In genomic region chr6:145370559-145370958, GRCh38 we compare ENCODE assay signal across 32 cellular contexts.
"Had no signal": no experiment of that assay in that cellular context is flagged by ENCODE, and none has a peak within 500 bp of the region (broad histone marks: within the 10 kb centered on the region; RNA-seq: fewer than 3 reads in every experiment).

No MANE protein-coding gene starts in this region.

- H3K9me3 Mint-ChIP-seq: activated CD4-positive, alpha-beta memory T cell treated with anti-CD3 and anti-CD28 coated beads for 36 hours; activated CD4-positive, alpha-beta T cell treated with anti-CD3 and anti-CD28 coated beads, Interleukin-2, amount 10 ng/mL, durations not matched to agents 24 days and 14 days; activated naive CD4-positive, alpha-beta T cell treated with anti-CD3 and anti-CD28 coated beads for 36 hours; activated naive CD8-positive, alpha-beta T cell treated with anti-CD3 and anti-CD28 coated beads, Interleukin-2, amount 10 ng/mL, durations not matched to agents 7 days and 5 days; activated T-helper 1 cell treated with anti-CD3 and anti-CD28 coated beads, Interleukin-12 subunit alpha, Interleukin-12 subunit beta, Interleukin-2, Interleukin-4 antibody, amounts not matched to agents 30 ng/mL and 10 ng/mL and 1 ng/mL, durations not matched to agents 14 hours and 24 hours and 36 hours; activated T-helper 2 cell treated with anti-CD3 and anti-CD28 coated beads, Interferon-gamma antibody, Interleukin-2, Interleukin-4, amounts not matched to agents 10 μg/mL and 5 μg/mL and 100 μg/mL, durations not matched to agents 14 hours and 24 hours and 36 hours had no signal

- H3K4me3 ChIP-seq: coronary artery, dorsolateral prefrontal cortex, esophagus muscularis mucosa, gastroesophageal sphincter, heart right ventricle, hepatocyte had no signal

- H3K9me3 ChIP-seq: esophagus muscularis mucosa, gastroesophageal sphincter, heart right ventricle had no signal

- H3K27me3 Mint-ChIP-seq: activated CD4-positive, alpha-beta memory T cell treated with anti-CD3 and anti-CD28 coated beads for 36 hours; activated CD4-positive, alpha-beta T cell treated with anti-CD3 and anti-CD28 coated beads for 36 hours; activated CD4-positive, alpha-beta T cell treated with anti-CD3 and anti-CD28 coated beads, Interleukin-2, amount 10 ng/mL, durations not matched to agents 24 days and 14 days; activated CD8-positive, alpha-beta memory T cell treated with anti-CD3 and anti-CD28 coated beads, Interleukin-2, amount 10 ng/mL, durations not matched to agents 7 days and 5 days; activated naive CD4-positive, alpha-beta T cell treated with anti-CD3 and anti-CD28 coated beads, Interleukin-2, amount 50 U/mL, for 24 hours; activated naive CD8-positive, alpha-beta T cell treated with anti-CD3 and anti-CD28 coated beads, Interleukin-2, amount 10 ng/mL, durations not matched to agents 7 days and 5 days; central memory CD8-positive, alpha-beta T cell; dendritic cell treated with granulocyte-macrophage colony-stimulating factor and Interleukin-4, amounts not matched to agents 40 ng/mL and 50 ng/mL, for 4 days had no signal

- H3K4me1 ChIP-seq: foreskin keratinocyte, gastroesophageal sphincter had no signal

- H3K4me1 Mint-ChIP-seq: activated CD4-positive, alpha-beta T cell treated with anti-CD3 and anti-CD28 coated beads, Interleukin-2, amount 10 ng/mL, durations not matched to agents 24 days and 14 days; activated naive CD4-positive, alpha-beta T cell treated with anti-CD3 and anti-CD28 coated beads, Interleukin-2, amount 50 U/mL, for 24 hours; activated naive CD8-positive, alpha-beta T cell treated with anti-CD3 and anti-CD28 coated beads, Interleukin-2, amount 10 ng/mL, durations not matched to agents 7 days and 5 days had no signal

- H3K36me3 Mint-ChIP-seq: activated CD4-positive, alpha-beta memory T cell treated with anti-CD3 and anti-CD28 coated beads for 36 hours; activated CD8-positive, alpha-beta memory T cell treated with anti-CD3 and anti-CD28 coated beads, Interleukin-2, amount 10 ng/mL, durations not matched to agents 7 days and 5 days; activated naive CD4-positive, alpha-beta T cell treated with anti-CD3 and anti-CD28 coated beads, Interleukin-2, amount 50 U/mL, for 24 hours; activated naive CD8-positive, alpha-beta T cell treated with anti-CD3 and anti-CD28 coated beads, Interleukin-2, amount 10 ng/mL, durations not matched to agents 7 days and 5 days had no signal

- H3K79me2 ChIP-seq: hepatocyte had no signal

- H3K27ac ChIP-seq: brain microvascular endothelial cell, coronary artery, dorsolateral prefrontal cortex, esophagus muscularis mucosa, foreskin keratinocyte, gastroesophageal sphincter, heart right ventricle, hepatocyte, WERI-Rb-1 had no signal

- H3K36me3 ChIP-seq: brain microvascular endothelial cell, esophagus muscularis mucosa, gastroesophageal sphincter, heart right ventricle, WERI-Rb-1 had no signal

- H3K27me3 ChIP-seq: brain microvascular endothelial cell, dorsolateral prefrontal cortex, esophagus muscularis mucosa, foreskin keratinocyte, gastroesophageal sphincter, heart right ventricle, hepatocyte had no signal

- H2AFZ ChIP-seq: hepatocyte had no signal

- H3K4me3 Mint-ChIP-seq: activated CD4-positive, alpha-beta memory T cell treated with anti-CD3 and anti-CD28 coated beads for 36 hours; activated CD4-positive, alpha-beta T cell treated with anti-CD3 and anti-CD28 coated beads for 36 hours; activated CD4-positive, alpha-beta T cell treated with anti-CD3 and anti-CD28 coated beads, Interleukin-2, amount 10 ng/mL, durations not matched to agents 24 days and 14 days; activated CD8-positive, alpha-beta memory T cell treated with anti-CD3 and anti-CD28 coated beads, Interleukin-2, amount 10 ng/mL, durations not matched to agents 7 days and 5 days; activated CD8-positive, alpha-beta T cell treated with anti-CD3 and anti-CD28 coated beads, Interleukin-2, amount 10 ng/mL, durations not matched to agents 7 days and 5 days; activated naive CD4-positive, alpha-beta T cell treated with anti-CD3 and anti-CD28 coated beads for 36 hours; activated naive CD4-positive, alpha-beta T cell treated with anti-CD3 and anti-CD28 coated beads, Interleukin-2, amount 50 U/mL, for 24 hours; activated naive CD8-positive, alpha-beta T cell treated with anti-CD3 and anti-CD28 coated beads, Interleukin-2, amount 10 ng/mL, durations not matched to agents 7 days and 5 days; activated T-helper 1 cell treated with anti-CD3 and anti-CD28 coated beads, Interleukin-12 subunit alpha, Interleukin-12 subunit beta, Interleukin-2, Interleukin-4 antibody, amounts not matched to agents 30 ng/mL and 10 ng/mL and 1 ng/mL, durations not matched to agents 14 hours and 24 hours and 36 hours; central memory CD8-positive, alpha-beta T cell; dendritic cell treated with granulocyte-macrophage colony-stimulating factor and Interleukin-4, amounts not matched to agents 40 ng/mL and 50 ng/mL, for 4 days had no signal

- DNase-seq: activated CD4-positive, alpha-beta memory T cell treated with anti-CD3 and anti-CD28 coated beads for 36 hours; activated CD4-positive, alpha-beta T cell treated with anti-CD3 and anti-CD28 coated beads for 36 hours; activated CD4-positive, alpha-beta T cell treated with anti-CD3 and anti-CD28 coated beads, Interleukin-2, amount 10 ng/mL, durations not matched to agents 24 days and 14 days; activated CD4-positive, CD25-positive, alpha-beta regulatory T cell; activated CD4-positive, CD25-positive, alpha-beta regulatory T cell treated with anti-CD3 and anti-CD28 coated beads, Interleukin-2, amount 50 U/mL, for 72 hours; activated CD8-positive, alpha-beta memory T cell treated with anti-CD3 and anti-CD28 coated beads, Interleukin-2, amount 10 ng/mL, durations not matched to agents 7 days and 5 days; activated CD8-positive, alpha-beta memory T cell treated with anti-CD3 and anti-CD28 coated beads, Interleukin-2, amount 50 U/mL, for 4 hours; activated CD8-positive, alpha-beta T cell treated with anti-CD3 and anti-CD28 coated beads, Interleukin-2, amount 10 ng/mL, durations not matched to agents 7 days and 5 days; activated effector memory CD4-positive, alpha-beta T cell treated with anti-CD3 and anti-CD28 coated beads, Interleukin-2, amount 50 U/mL, for 16 hours; activated naive CD4-positive, alpha-beta T cell treated with anti-CD3 and anti-CD28 coated beads for 36 hours; activated naive CD8-positive, alpha-beta T cell treated with anti-CD3 and anti-CD28 coated beads, Interleukin-2, amount 10 ng/mL, durations not matched to agents 7 days and 5 days; activated T-cell treated with anti-CD3 and anti-CD28 coated beads, Interleukin-2, amount 50 U/mL, for 1 hour; activated T-cell treated with anti-CD3 and anti-CD28 coated beads, Interleukin-2, amount 50 U/mL, for 48 hours; brain microvascular endothelial cell; dorsolateral prefrontal cortex; effector memory CD4-positive, alpha-beta T cell; erythroblast; foreskin keratinocyte; heart right ventricle; T-helper 2 cell; WERI-Rb-1 had no signal

- FAIRE-seq: astrocyte, bronchial epithelial cell had no signal

- H3K4me2 ChIP-seq: hepatocyte had no signal

- H3K27ac Mint-ChIP-seq: activated CD4-positive, alpha-beta memory T cell treated with anti-CD3 and anti-CD28 coated beads for 36 hours; activated CD4-positive, alpha-beta T cell treated with anti-CD3 and anti-CD28 coated beads for 36 hours; activated CD4-positive, alpha-beta T cell treated with anti-CD3 and anti-CD28 coated beads, Interleukin-2, amount 10 ng/mL, durations not matched to agents 24 days and 14 days; activated CD8-positive, alpha-beta memory T cell treated with anti-CD3 and anti-CD28 coated beads, Interleukin-2, amount 10 ng/mL, durations not matched to agents 7 days and 5 days; activated CD8-positive, alpha-beta T cell treated with anti-CD3 and anti-CD28 coated beads, Interleukin-2, amount 10 ng/mL, durations not matched to agents 7 days and 5 days; activated naive CD4-positive, alpha-beta T cell treated with anti-CD3 and anti-CD28 coated beads for 36 hours; activated naive CD4-positive, alpha-beta T cell treated with anti-CD3 and anti-CD28 coated beads, Interleukin-2, amount 50 U/mL, for 24 hours; activated naive CD8-positive, alpha-beta T cell treated with anti-CD3 and anti-CD28 coated beads, Interleukin-2, amount 10 ng/mL, durations not matched to agents 7 days and 5 days; activated T-helper 1 cell treated with anti-CD3 and anti-CD28 coated beads, Interleukin-12 subunit alpha, Interleukin-12 subunit beta, Interleukin-2, Interleukin-4 antibody, amounts not matched to agents 30 ng/mL and 10 ng/mL and 1 ng/mL, durations not matched to agents 14 hours and 24 hours and 36 hours; activated T-helper 2 cell treated with anti-CD3 and anti-CD28 coated beads, Interferon-gamma antibody, Interleukin-2, Interleukin-4, amounts not matched to agents 10 μg/mL and 5 μg/mL and 100 μg/mL, durations not matched to agents 14 hours and 24 hours and 36 hours; dendritic cell treated with granulocyte-macrophage colony-stimulating factor and Interleukin-4, amounts not matched to agents 40 ng/mL and 50 ng/mL, for 4 days had no signal

- ATAC-seq: activated CD4-positive, alpha-beta T cell treated with anti-CD3 and anti-CD28 coated beads for 36 hours; activated CD8-positive, alpha-beta memory T cell treated with anti-CD3 and anti-CD28 coated beads, Interleukin-2, amount 10 ng/mL, durations not matched to agents 7 days and 5 days; activated CD8-positive, alpha-beta T cell treated with anti-CD3 and anti-CD28 coated beads, Interleukin-2, amount 10 ng/mL, durations not matched to agents 7 days and 5 days; foreskin keratinocyte; gastroesophageal sphincter; heart right ventricle had no signal
